Comparison of ENCODE assay signal across 9 cellular contexts in the genomic region with DNA sequence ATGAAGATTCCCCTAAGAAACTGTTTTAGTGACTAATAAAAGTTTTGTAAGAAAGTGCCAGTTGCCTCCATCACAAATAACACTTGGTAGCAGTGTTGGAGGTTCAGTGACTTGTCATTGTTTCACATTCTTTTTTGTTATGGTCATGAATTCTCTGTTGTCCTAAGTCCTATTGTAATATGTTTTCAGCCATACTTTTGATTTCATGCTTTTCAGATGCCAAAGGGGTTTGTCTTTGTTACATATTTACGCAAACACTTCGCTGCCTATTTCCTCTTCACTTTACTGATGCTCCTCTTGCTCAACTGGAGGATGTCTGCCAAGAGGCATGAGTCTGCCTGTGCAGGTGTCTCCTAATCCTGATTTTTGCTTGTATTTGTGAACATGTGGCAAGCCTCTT.
A peak's percentile ranks its signal among the peaks of the same experiment; 100 is the strongest.
DNase-seq lines count a peak whose midpoint lies in the region; ATAC-seq and TF ChIP-seq lines count a peak whose summit lies in the region.
"Had no signal": no experiment of that assay in that cellular context is flagged by ENCODE, and none has a peak within 500 bp of the region (broad histone marks: within the 10 kb centered on the region; RNA-seq: fewer than 3 reads in every experiment).

No MANE protein-coding gene starts in this region.

- peak; percentile 15 for DNase-seq in NCI-H748 (lab: John Stamatoyannopoulos, UW; ENCODE audit: unreplicated experiment)
- no peak for DNase-seq in NCI-H748 treated with DMSO at 0.1 percent for 48 hours (lab: John Stamatoyannopoulos, UW)
- peak; percentile 87 to 91 for DNase-seq in foreskin keratinocyte
- DNase-seq in vagina (ENCODE audit: extremely low spot score in 2 of 2): no peak
- no peak for DNase-seq in BE2C
- DNase-seq in amygdala (lab: John Stamatoyannopoulos, UW): no peak

- no peaks in the 10 kb centered on the region for H3K9me3 ChIP-seq in vagina
- no peaks in the 10 kb centered on the region for H3K9me3 ChIP-seq in BE2C

- no peaks in the 10 kb centered on the region for H3K27me3 ChIP-seq in foreskin keratinocyte
- H3K27me3 ChIP-seq in vagina: no peaks in the 10 kb centered on the region
- peaks cover 6% of the 10 kb centered on the region for H3K27me3 ChIP-seq in BE2C

- no peaks in the 10 kb centered on the region for H3K36me3 ChIP-seq in vagina
- no peaks in the 10 kb centered on the region for H3K36me3 ChIP-seq in BE2C

- H3K4me3 ChIP-seq in vagina (no peak overlapping the region), BE2C (ENCODE audit: low read depth, low read length) (no peak overlapping the region)

- TF ChIP-seq POLR2A in vagina (IDR thresholded peaks at IDR 0.05): no peak

- peaks cover 30% of the 10 kb centered on the region for H3K4me1 ChIP-seq in foreskin keratinocyte
- H3K4me1 ChIP-seq in vagina: peaks cover 44% of the 10 kb centered on the region
- no peaks in the 10 kb centered on the region for H3K4me1 ChIP-seq in BE2C

- H3K27ac ChIP-seq in foreskin keratinocyte: peak overlapping the region; percentile 75
- peak overlapping the region; percentile 56 for H3K27ac ChIP-seq in vagina
- H3K27ac ChIP-seq: C4-2B had no signal

- TF ChIP-seq CTCF in foreskin keratinocyte (conservative IDR thresholded peaks at IDR 0.05): no peak
- peak in 1 of 3 experiments; percentile 13 for TF ChIP-seq CTCF in vagina (IDR thresholded peaks at IDR 0.05)
- TF ChIP-seq CTCF in BE2C (IDR thresholded peaks at IDR 0.05; ENCODE audit: low read depth, low read length): no peak

- ATAC-seq in SK-N-SH treated with all-trans-retinoic acid at 6 μM for 48 hours (peak; percentile 62), foreskin keratinocyte (peak; percentile 85), GM18861 (IDR thresholded peaks at IDR 0.05; ENCODE audit: unreplicated experiment) (no peak)

- intact Hi-C loops in vagina (cut with DNase I): no loop called here

TF ChIP-seq in SK-N-SH treated with all-trans-retinoic acid at 6 μM for 48 hours, 23 proteins besides CTCF, POLR2A, EP300 and RAD21:
- peak; percentile 49 for TF ChIP-seq ISL1 (CRISPR knock-in tag; IDR thresholded peaks at IDR 0.05)
- no peak for TF ChIP-seq TOX (CRISPR knock-in tag; IDR thresholded peaks at IDR 0.05; ENCODE audit: borderline replicate concordance)

Comparison
In these comparisons a context has a peak if more than half of its experiments do, and no peak if none do; other contexts are left out.
1. DNase-seq: peak in NCI-H748 (single experiment) and foreskin keratinocyte (2 of 2); none in NCI-H748 treated with DMSO at 0.1 percent for 48 hours (single experiment), vagina (0 of 2), BE2C (single experiment) and amygdala (0 of 56).